In genomic region chr6:32086661-32087573, GRCh38 we compare ENCODE assay signal across 9 cellular contexts. TPM values are rescaled to one million over a fixed set of nuclear protein-coding genes. Genes with fewer than 3 reads are reported as not detected.
DNase-seq lines count a peak whose midpoint lies in the region; ATAC-seq, FAIRE-seq and TF ChIP-seq lines count a peak whose summit lies in the region.
"Had no signal": no experiment of that assay in that cellular context is flagged by ENCODE, and none has a peak within 500 bp of the region (broad histone marks: within the 10 kb centered on the region; RNA-seq: fewer than 3 reads in every experiment).

No MANE protein-coding gene starts in this region.

- POLR2A ChIA-PET in HepG2 (lab: Yijun Ruan, JAX): interaction anchor here (0.8 to 1.7 kb wide), 4 partner anchors 10 to 352 kb away, joined by 3 to 5 read pairs (median 4); no protein-coding TSS in a partner anchor

- no peaks in the 10 kb centered on the region for H3K79me2 ChIP-seq in HepG2 (ENCODE audit: insufficient read depth, low read length)

- no peak for TF ChIP-seq EP300 in HepG2 (IDR thresholded peaks at IDR 0.05; ENCODE audit: low read depth in 2 of 2, low read length in 2 of 2)
- TF ChIP-seq EP300 in HepG2 (CRISPR knock-in tag; IDR thresholded peaks at IDR 0.05; ENCODE audit: borderline replicate concordance): no peak

- H3K36me3 ChIP-seq in HepG2 (replicated peaks in 1 of 2; ENCODE audit: control insufficient read depth in 1 of 2, insufficient read depth in 2 of 2, low read length in 2 of 2) (no peaks in the 10 kb centered on the region), aorta (ENCODE audit: control insufficient read depth in 1 of 2, insufficient read depth in 2 of 2, low read length in 1 of 2) (peaks cover 0 to 1% of the 10 kb centered on the region in 2 donors), SJCRH30 (no peaks in the 10 kb centered on the region)

- H3K27me3 Mint-ChIP-seq in CD14-positive monocyte (ENCODE audit: low read depth in 3 of 3): peaks cover 31 to 67% (median 44%) of the 10 kb centered on the region in 3 donors

- BruUV-seq in HepG2 (replicated peaks; lab: Mats Ljungman, UMichigan): no TSS peak

- H4K20me1 ChIP-seq in HepG2 (ENCODE audit: insufficient read depth, low read length): no peaks in the 10 kb centered on the region

- DNase-seq in D341Med (ENCODE audit: low spot score) (peak; percentile 59), amniotic stem cell (lab: John Stamatoyannopoulos, UW) (peak; percentile 6), HepG2 (ENCODE audit: low spot score) (peak; percentile 27), aorta (peak in 1 of 2 donors; percentile 83), CD14-positive monocyte (ENCODE audit: low spot score) (no peak), NCI-H446 (lab: John Stamatoyannopoulos, UW) (no peak), SJCRH30 (no peak)

- 52% methylated on average over 13 of the region's 45 CpGs for WGBS in HepG2 (ENCODE audit: low lambda C conversion rate)
- WGBS in aorta, 2 donors: 28 to 29% methylated on average over 45 of the region's 45 CpGs

- H3K27me3 ChIP-seq in HepG2 (ENCODE audit: control insufficient read depth in 1 of 2, insufficient read depth in 2 of 2, low read length in 2 of 2) (peaks cover 6 to 40% of the 10 kb centered on the region in 2 experiments), aorta (ENCODE audit: control insufficient read depth in 1 of 2, insufficient read depth in 2 of 2, low read length in 1 of 2) (no peaks in the 10 kb centered on the region), SJCRH30 (no peaks in the 10 kb centered on the region)

- CTCF ChIA-PET in HepG2 (lab: Yijun Ruan, JAX; ENCODE audit: low intra/inter-chr PET ratio, low total read pairs): interaction anchor here (1.1 to 1.6 kb wide), 4 partner anchors 30 to 158 kb away, joined by 4 to 6 read pairs (median 5); partner anchors contain the start of gene PPT2

- H3K4me3 ChIP-seq in HepG2 (replicated peaks in 1 of 3; ENCODE audit: insufficient read depth in 1 of 3, low read depth in 2 of 3, low read length in 3 of 3): no peak overlapping the region
- H3K4me3 ChIP-seq in aorta (ENCODE audit: low read length in 2 of 2): no peak overlapping the region
- no peak overlapping the region for H3K4me3 ChIP-seq in SJCRH30

- H3K27ac Mint-ChIP-seq in CD14-positive monocyte: no peak overlapping the region

- no peaks in the 10 kb centered on the region for H3K4me1 Mint-ChIP-seq in CD14-positive monocyte

- 0 out of 2 replicates have a peak overlapping the region, but pooled peaks have one; percentile 5 for H3K4me2 ChIP-seq in HepG2 (ENCODE audit: low read depth, low read length)

- no peak; the same call in 1 of the 2 replicates for TF ChIP-seq CTCF in HepG2 (CRISPR knock-in tag; IDR thresholded peaks at IDR 0.05)
- no peak for TF ChIP-seq CTCF in CD14-positive monocyte (IDR thresholded peaks at IDR 0.05)

- ATAC-seq in HG03432 (IDR thresholded peaks at IDR 0.05; ENCODE audit: unreplicated experiment): peak; percentile 33
- no peak for ATAC-seq in HepG2
- peak; percentile 37 for ATAC-seq in aorta (ENCODE audit: low FRiP score)

- in situ Hi-C loops in HepG2 (cut with HindIII; ENCODE audit: extremely low pct_ligation_motif_present, low pct_unique_long_range_greater_than_20kb): loop anchor here (25.0 kb wide), 1 partner anchor 700 kb away; no protein-coding TSS in a partner anchor

- peaks cover 0 to 3% (median 0%) of the 10 kb centered on the region in 7 donors for H3K9me3 Mint-ChIP-seq in CD14-positive monocyte

- H3K9me3 ChIP-seq in HepG2 (ENCODE audit: low read length) (no peaks in the 10 kb centered on the region), aorta (ENCODE audit: control insufficient read depth, low read length) (no peaks in the 10 kb centered on the region), SJCRH30 (replicated peaks) (no peaks in the 10 kb centered on the region)

- FAIRE-seq in HepG2 (lab: Jason Lieb, UNC): no peak
- FAIRE-seq: keratinocyte had no signal

- H2AFZ ChIP-seq in HepG2 (ENCODE audit: low read length): no peak overlapping the region

- no peaks in the 10 kb centered on the region for H3K36me3 Mint-ChIP-seq in CD14-positive monocyte

- no peak overlapping the region for H3K27ac ChIP-seq in HepG2 (ENCODE audit: extremely low read length, insufficient read depth, low read length)
- peak overlapping the region in 1 of 2 donors; percentile 9 for H3K27ac ChIP-seq in aorta (ENCODE audit: low read depth in 1 of 2, low read length in 2 of 2)
- no peak overlapping the region for H3K27ac ChIP-seq in SJCRH30

- no peak overlapping the region for H3K9ac ChIP-seq in HepG2 (ENCODE audit: insufficient read depth, low read depth, low read length)

- TF ChIP-seq POLR2A in HepG2 (IDR thresholded peaks at IDR 0.05; ENCODE audit: insufficient read depth in 1 of 2, low read depth in 2 of 2, low read length in 2 of 2): no peak

- H3K4me3 Mint-ChIP-seq in CD14-positive monocyte: peak overlapping the region in 1 of 2 donors; percentile 76

- TF ChIP-seq RAD21 in HepG2 (CRISPR knock-in tag; IDR thresholded peaks at IDR 0.05): no peak

- H3K4me1 ChIP-seq in HepG2 (ENCODE audit: insufficient read depth, low read length) (peaks cover 50% of the 10 kb centered on the region), aorta (ENCODE audit: control insufficient read depth in 1 of 2, insufficient read depth in 2 of 2, low read length in 2 of 2) (peaks cover 0 to 2% of the 10 kb centered on the region in 2 donors), SJCRH30 (no peaks in the 10 kb centered on the region)

- intact Hi-C loops in HepG2 (cut with micrococcal nuclease; ENCODE audit: unreplicated experiment): loop anchor here (1.0 kb wide), 2 partner anchors 32 to 67 kb away; partner anchors contain the start of gene PPT2
- intact Hi-C loops in aorta (cut with DNase I): no loop called here
- intact Hi-C loops in CD14-positive monocyte (cut with micrococcal nuclease): no loop called here

RNA-seq across cellular contexts. Expression of gene TNXB, which starts 22.2 kb away (rescaled TPM):
- total RNA-seq in HepG2 (2016; rRNA removed; fragmentation: Illumina TruSeq; extraction: Trizol): 0.74 and 1.6 TPM in 2 replicates
- 0.20 and 0.35 TPM in 2 replicates for total RNA-seq in HepG2 (2016; cell fraction: cytosol; rRNA removed; fragmentation: Illumina TruSeq; extraction: Trizol; ENCODE audit: low read depth)
- total RNA-seq in HepG2 (2016; cell fraction: insoluble cytoplasmic fraction; rRNA removed; fragmentation: Illumina TruSeq; extraction: Trizol): 0.86 and 1.5 TPM in 2 replicates
- total RNA-seq in HepG2 (2016; cell fraction: membrane; rRNA removed; fragmentation: Illumina TruSeq; extraction: Trizol): 0.65 and 0.83 TPM in 2 replicates
- 1.9 and 2.9 TPM in 2 replicates for total RNA-seq in HepG2 (2016; cell fraction: nucleus; rRNA removed; fragmentation: Illumina TruSeq; extraction: Trizol)
- 2.7 and 2.9 TPM in 2 replicates for polyA plus RNA-seq in HepG2 (2011; rRNA removed)
- 1.8 and 3.0 TPM in 2 replicates for polyA plus RNA-seq in HepG2 (2011; cell fraction: cytosol; rRNA removed)
- 11.9 and 13.2 TPM in 2 replicates for polyA plus RNA-seq in HepG2 (2011; cell fraction: nucleus; rRNA removed)
- 2.9 and 4.4 TPM in 2 replicates for polyA plus RNA-seq in HepG2 (2012)
- polyA plus RNA-seq in HepG2 (2016; cell fraction: cytosol; fragmentation: Illumina TruSeq; extraction: Trizol; ENCODE audit: low read depth): 0.37 and 0.42 TPM in 2 replicates
- 0.76 and 1.1 TPM in 2 replicates for polyA plus RNA-seq in HepG2 (2016; cell fraction: insoluble cytoplasmic fraction; fragmentation: Illumina TruSeq; extraction: Trizol; ENCODE audit: low read depth)
- 0.43 and 0.76 TPM in 2 replicates for polyA plus RNA-seq in HepG2 (2016; cell fraction: membrane; fragmentation: Illumina TruSeq; extraction: Trizol; ENCODE audit: low read depth)
- 1.9 and 4.8 TPM in 2 replicates for polyA plus RNA-seq in HepG2 (2016; cell fraction: nucleus; fragmentation: Illumina TruSeq; extraction: Trizol; ENCODE audit: insufficient read depth, low read depth)
- polyA minus RNA-seq in HepG2 (2011; rRNA and poly(A)+ RNA removed; ENCODE audit: low replicate concordance): 1.8 and 5.9 TPM in 2 replicates
- polyA minus RNA-seq in HepG2 (2011; cell fraction: cytosol; rRNA and poly(A)+ RNA removed): 0.49 and 2.0 TPM in 2 replicates
- 6.1 and 7.2 TPM in 2 replicates for polyA minus RNA-seq in HepG2 (2011; cell fraction: nucleus; rRNA and poly(A)+ RNA removed)
- total RNA-seq in aorta: 100 to 1,000 TPM; 146 to 441 TPM
- 10 to 100 TPM; 11.1 to 86.1 TPM for polyA plus RNA-seq in aorta
- polyA plus RNA-seq in CD14-positive monocyte: not detected
- 1.6 and 3.3 TPM in 2 replicates for total RNA-seq in SJCRH30 (2014; rRNA removed; shearing (Covaris generic))

RNA-seq across cellular contexts. Expression of gene ATF6B, which starts 41.1 kb away (rescaled TPM):
- 7.5 and 18.1 TPM in 2 replicates for total RNA-seq in HepG2 (2016; rRNA removed; fragmentation: Illumina TruSeq; extraction: Trizol)
- total RNA-seq in HepG2 (2016; cell fraction: cytosol; rRNA removed; fragmentation: Illumina TruSeq; extraction: Trizol; ENCODE audit: low read depth): 5.4 and 6.0 TPM in 2 replicates
- 6.5 and 17.9 TPM in 2 replicates for total RNA-seq in HepG2 (2016; cell fraction: insoluble cytoplasmic fraction; rRNA removed; fragmentation: Illumina TruSeq; extraction: Trizol)
- 4.1 and 4.3 TPM in 2 replicates for total RNA-seq in HepG2 (2016; cell fraction: membrane; rRNA removed; fragmentation: Illumina TruSeq; extraction: Trizol)
- total RNA-seq in HepG2 (2016; cell fraction: nucleus; rRNA removed; fragmentation: Illumina TruSeq; extraction: Trizol): 22.6 and 23.3 TPM in 2 replicates
- polyA plus RNA-seq in HepG2 (2011; rRNA removed): 44.0 and 45.8 TPM in 2 replicates
- 13.6 and 15.3 TPM in 2 replicates for polyA plus RNA-seq in HepG2 (2011; cell fraction: cytosol; rRNA removed)
- polyA plus RNA-seq in HepG2 (2011; cell fraction: nucleus; rRNA removed): 155 and 167 TPM in 2 replicates
- polyA plus RNA-seq in HepG2 (2012): 24.1 and 28.4 TPM in 2 replicates
- 2.5 and 3.2 TPM in 2 replicates for polyA plus RNA-seq in HepG2 (2016; cell fraction: cytosol; fragmentation: Illumina TruSeq; extraction: Trizol; ENCODE audit: low read depth)
- polyA plus RNA-seq in HepG2 (2016; cell fraction: insoluble cytoplasmic fraction; fragmentation: Illumina TruSeq; extraction: Trizol; ENCODE audit: low read depth): 10.4 and 12.2 TPM in 2 replicates
- 3.3 and 4.5 TPM in 2 replicates for polyA plus RNA-seq in HepG2 (2016; cell fraction: membrane; fragmentation: Illumina TruSeq; extraction: Trizol; ENCODE audit: low read depth)
- polyA plus RNA-seq in HepG2 (2016; cell fraction: nucleus; fragmentation: Illumina TruSeq; extraction: Trizol; ENCODE audit: insufficient read depth, low read depth): 77.6 and 81.7 TPM in 2 replicates
- polyA minus RNA-seq in HepG2 (2011; rRNA and poly(A)+ RNA removed; ENCODE audit: low replicate concordance): 79.0 and 84.0 TPM in 2 replicates
- 14.2 and 16.6 TPM in 2 replicates for polyA minus RNA-seq in HepG2 (2011; cell fraction: cytosol; rRNA and poly(A)+ RNA removed)
- polyA minus RNA-seq in HepG2 (2011; cell fraction: nucleus; rRNA and poly(A)+ RNA removed): 40.5 and 43.0 TPM in 2 replicates
- 10 to 100 TPM; 56.2 to 90.9 TPM for total RNA-seq in aorta
- polyA plus RNA-seq in aorta: 10 to 100 TPM; 12.9 to 93.1 TPM
- 10 to 100 TPM; 15.7 to 17.8 TPM for polyA plus RNA-seq in CD14-positive monocyte
- 26.1 and 33.0 TPM in 2 replicates for total RNA-seq in SJCRH30 (2014; rRNA removed; shearing (Covaris generic))

RNA-seq across cellular contexts. Expression of gene FKBPL, which starts 43.2 kb away (rescaled TPM):
- 10.0 and 11.0 TPM in 2 replicates for total RNA-seq in HepG2 (2016; rRNA removed; fragmentation: Illumina TruSeq; extraction: Trizol)
- 3.2 and 3.3 TPM in 2 replicates for total RNA-seq in HepG2 (2016; cell fraction: cytosol; rRNA removed; fragmentation: Illumina TruSeq; extraction: Trizol; ENCODE audit: low read depth)
- total RNA-seq in HepG2 (2016; cell fraction: insoluble cytoplasmic fraction; rRNA removed; fragmentation: Illumina TruSeq; extraction: Trizol): 10.6 and 12.0 TPM in 2 replicates
- total RNA-seq in HepG2 (2016; cell fraction: membrane; rRNA removed; fragmentation: Illumina TruSeq; extraction: Trizol): 5.3 and 5.7 TPM in 2 replicates
- total RNA-seq in HepG2 (2016; cell fraction: nucleus; rRNA removed; fragmentation: Illumina TruSeq; extraction: Trizol): 3.6 and 4.7 TPM in 2 replicates
- 2.9 and 3.0 TPM in 2 replicates for polyA plus RNA-seq in HepG2 (2011; rRNA removed)
- 3.5 and 3.9 TPM in 2 replicates for polyA plus RNA-seq in HepG2 (2011; cell fraction: cytosol; rRNA removed)
- polyA plus RNA-seq in HepG2 (2011; cell fraction: nucleus; rRNA removed): 2.3 TPM in 2 replicates
- polyA plus RNA-seq in HepG2 (2012): 2.4 and 3.6 TPM in 2 replicates
- 2.5 and 3.0 TPM in 2 replicates for polyA plus RNA-seq in HepG2 (2016; cell fraction: cytosol; fragmentation: Illumina TruSeq; extraction: Trizol; ENCODE audit: low read depth)
- 10.8 and 12.4 TPM in 2 replicates for polyA plus RNA-seq in HepG2 (2016; cell fraction: insoluble cytoplasmic fraction; fragmentation: Illumina TruSeq; extraction: Trizol; ENCODE audit: low read depth)
- 3.5 and 4.2 TPM in 2 replicates for polyA plus RNA-seq in HepG2 (2016; cell fraction: membrane; fragmentation: Illumina TruSeq; extraction: Trizol; ENCODE audit: low read depth)
- polyA plus RNA-seq in HepG2 (2016; cell fraction: nucleus; fragmentation: Illumina TruSeq; extraction: Trizol; ENCODE audit: insufficient read depth, low read depth): 7.2 and 7.7 TPM in 2 replicates
- polyA minus RNA-seq in HepG2 (2011; rRNA and poly(A)+ RNA removed; ENCODE audit: low replicate concordance): 3.3 and 9.3 TPM in 2 replicates
- polyA minus RNA-seq in HepG2 (2011; cell fraction: cytosol; rRNA and poly(A)+ RNA removed): 1.8 and 2.4 TPM in 2 replicates
- polyA minus RNA-seq in HepG2 (2011; cell fraction: nucleus; rRNA and poly(A)+ RNA removed): 1.2 and 1.7 TPM in 2 replicates
- 1 to 10 TPM; 1.9 to 4.7 TPM for total RNA-seq in aorta
- polyA plus RNA-seq in aorta: 1 to 10 TPM; 3.4 to 4.8 TPM
- 1 to 10 TPM; 1.2 to 1.8 TPM for polyA plus RNA-seq in CD14-positive monocyte
- 8.2 and 8.7 TPM in 2 replicates for total RNA-seq in SJCRH30 (2014; rRNA removed; shearing (Covaris generic))

RNA-seq across cellular contexts. Expression of gene CYP21A2, which starts 48.7 kb away (rescaled TPM):
- total RNA-seq in HepG2 (2016; rRNA removed; fragmentation: Illumina TruSeq; extraction: Trizol) (0.29 and 1.5 TPM in 2 replicates), aorta (1 to 10 TPM; 2.2 to 2.3 TPM)
- total RNA-seq in HepG2 (2016; cell fraction: cytosol; rRNA removed; fragmentation: Illumina TruSeq; extraction: Trizol; ENCODE audit: low read depth): 0.20 and 0.53 TPM in 2 replicates
- 0.24 and 1.5 TPM in 2 replicates for total RNA-seq in HepG2 (2016; cell fraction: insoluble cytoplasmic fraction; rRNA removed; fragmentation: Illumina TruSeq; extraction: Trizol)
- 0.59 and 0.69 TPM in 2 replicates for total RNA-seq in HepG2 (2016; cell fraction: membrane; rRNA removed; fragmentation: Illumina TruSeq; extraction: Trizol)
- 4.2 and 4.6 TPM in 2 replicates for total RNA-seq in HepG2 (2016; cell fraction: nucleus; rRNA removed; fragmentation: Illumina TruSeq; extraction: Trizol)
- polyA plus RNA-seq in HepG2 (2011; rRNA removed) (6.3 and 8.6 TPM in 2 replicates), aorta (1 to 10 TPM in 1 of 2 donors, not detected in 1; 3.6 TPM), CD14-positive monocyte (not detected)
- 2.4 and 3.0 TPM in 2 replicates for polyA plus RNA-seq in HepG2 (2011; cell fraction: cytosol; rRNA removed)
- 65.6 and 85.1 TPM in 2 replicates for polyA plus RNA-seq in HepG2 (2011; cell fraction: nucleus; rRNA removed)
- 3.3 and 9.9 TPM in 2 replicates for polyA plus RNA-seq in HepG2 (2012)
- 0.85 and 0.89 TPM in 2 replicates for polyA plus RNA-seq in HepG2 (2016; cell fraction: cytosol; fragmentation: Illumina TruSeq; extraction: Trizol; ENCODE audit: low read depth)
- 0.52 and 0.75 TPM in 2 replicates for polyA plus RNA-seq in HepG2 (2016; cell fraction: insoluble cytoplasmic fraction; fragmentation: Illumina TruSeq; extraction: Trizol; ENCODE audit: low read depth)
- 0.98 and 1.2 TPM in 2 replicates for polyA plus RNA-seq in HepG2 (2016; cell fraction: membrane; fragmentation: Illumina TruSeq; extraction: Trizol; ENCODE audit: low read depth)
- polyA plus RNA-seq in HepG2 (2016; cell fraction: nucleus; fragmentation: Illumina TruSeq; extraction: Trizol; ENCODE audit: insufficient read depth, low read depth): 10.5 and 14.3 TPM in 2 replicates
- 0.23 and 9.5 TPM in 2 replicates for polyA minus RNA-seq in HepG2 (2011; rRNA and poly(A)+ RNA removed; ENCODE audit: low replicate concordance)
- 1.7 and 1.8 TPM in 2 replicates for polyA minus RNA-seq in HepG2 (2011; cell fraction: cytosol; rRNA and poly(A)+ RNA removed)
- 27.4 and 31.8 TPM in 2 replicates for polyA minus RNA-seq in HepG2 (2011; cell fraction: nucleus; rRNA and poly(A)+ RNA removed)
- total RNA-seq in SJCRH30 (2014; rRNA removed; shearing (Covaris generic)): 0.08 TPM in 1 of 2 replicates, not detected in the other

Comparison
In these comparisons a context has a peak if more than half of its experiments do, and no peak if none do; other contexts are left out.
1. DNase-seq: peak in D341Med (single experiment), amniotic stem cell (single experiment) and HepG2 (single experiment); none in CD14-positive monocyte (single experiment), NCI-H446 (0 of 2) and SJCRH30 (0 of 2).
2. RNA of gene TNXB, which starts 22.2 kb away (total RNA-seq): 146 to 441 TPM in aorta; 1.6 to 3.3 TPM in SJCRH30 and 0.20 to 2.9 TPM in HepG2; every median in the first group is over 10 times any median in the second.